In genomic region chr5:139561655-139562451, GRCh38 we compare ENCODE assay signal across 8 cellular contexts. TPM values are rescaled to one million over a fixed set of nuclear protein-coding genes. Genes with fewer than 3 reads are reported as not detected.
DNase-seq lines count a peak whose midpoint lies in the region; ATAC-seq and TF ChIP-seq lines count a peak whose summit lies in the region.

No MANE protein-coding gene starts in this region.

- peak; percentile 30 for ATAC-seq in GM21717 (IDR thresholded peaks at IDR 0.05; ENCODE audit: unreplicated experiment)
- ATAC-seq in activated CD4-positive, CD25-positive, alpha-beta regulatory T cell treated with anti-CD3 and anti-CD28 coated beads, Interleukin-2, amount 50 U/mL, for 24 hours: peak; percentile 8 to 12

- TF ChIP-seq EP300 in Ishikawa (IDR thresholded peaks at IDR 0.05; ENCODE audit: borderline replicate concordance): no peak

- no peak for TF ChIP-seq RAD21 in Ishikawa (IDR thresholded peaks at IDR 0.05; ENCODE audit: low read depth)

- peak; percentile 40 for DNase-seq in EH (ENCODE audit: low read depth)
- DNase-seq in effector CD4-positive, alpha-beta T cell: peak; percentile 20
- DNase-seq in lung microvascular endothelial cell (ENCODE audit: low read depth in 2 of 2): peak; percentile 48 to 60
- DNase-seq in stimulated activated CD8-positive, alpha-beta memory T cell treated with anti-CD3 and anti-CD28 coated beads, Interleukin-2, amount 100 ng/mL, for 48 hours (ENCODE audit: low read depth in 2 of 2): peak; percentile 32 to 40
- no peak for DNase-seq in SW 1271 (lab: John Stamatoyannopoulos, UW)

TF ChIP-seq in Ishikawa, 13 proteins besides CTCF, POLR2A, EP300 and RAD21:
- TF ChIP-seq MAX (IDR thresholded peaks at IDR 0.05) (peak; percentile 40; the same call in 1 of the 2 replicates), TEAD4 (IDR thresholded peaks at IDR 0.05) (no peak), FOXM1 (IDR thresholded peaks at IDR 0.05; ENCODE audit: borderline replicate concordance, low read depth) (no peak), YY1 (IDR thresholded peaks at IDR 0.05; ENCODE audit: low read depth) (peak; percentile 81), CREB1 (IDR thresholded peaks at IDR 0.05; ENCODE audit: low read depth) (no peak), ZBTB7A (IDR thresholded peaks at IDR 0.05; ENCODE audit: low read depth) (0 out of 2 replicates have a peak, but pooled peaks have one; percentile 8), REST (IDR thresholded peaks at IDR 0.05; ENCODE audit: low read depth) (no peak), TAF1 (IDR thresholded peaks at IDR 0.05; ENCODE audit: low read depth) (no peak; the same call in 1 of the 2 replicates), TCF12 (IDR thresholded peaks at IDR 0.05; ENCODE audit: low read depth) (no peak), CEBPB (IDR thresholded peaks at IDR 0.05) (no peak), USF1 (IDR thresholded peaks at IDR 0.05) (no peak), EGR1 (IDR thresholded peaks at IDR 0.05) (no peak)

RNA-seq across cellular contexts. Expression of gene UBE2D2, which starts 0.7 kb away (rescaled TPM):
- 56.0 and 58.7 TPM in 2 replicates for total RNA-seq in lung microvascular endothelial cell

Comparison
In these comparisons a context has a peak if more than half of its experiments do, and no peak if none do; other contexts are left out.
1. DNase-seq: peak in EH (single experiment), effector CD4-positive, alpha-beta T cell (single experiment), lung microvascular endothelial cell (2 of 2) and stimulated activated CD8-positive, alpha-beta memory T cell treated with anti-CD3 and anti-CD28 coated beads, Interleukin-2, amount 100 ng/mL, for 48 hours (2 of 2); none in SW 1271 (0 of 2).